8 cellular contexts compared by ENCODE assay signal in genomic region chr6:30907758-30908591, GRCh38. TPM values are rescaled to one million over a fixed set of nuclear protein-coding genes. Genes with fewer than 3 reads are reported as not detected.
DNase-seq lines count a peak whose midpoint lies in the region; ATAC-seq and TF ChIP-seq lines count a peak whose summit lies in the region.

Gene GTF2H4, plus strand, starts transcription at chr6:30908207.

- H3K9me3 ChIP-seq in OCI-LY7 (ENCODE audit: low read length) = no peaks in the 10 kb centered on the region

- no peaks in the 10 kb centered on the region for H4K20me1 ChIP-seq in OCI-LY7 (ENCODE audit: insufficient read depth, low read length)

- peaks cover 17% of the 10 kb centered on the region for H3K4me1 ChIP-seq in OCI-LY7 (ENCODE audit: insufficient read depth, low read length, poor library complexity, severe bottlenecking)

- H3K79me2 ChIP-seq in OCI-LY7 (ENCODE audit: insufficient read depth, low read depth, low read length) = peaks cover 11% of the 10 kb centered on the region; the same call in 1 of the 2 replicates

- H3K4me1 Mint-ChIP-seq in endothelial cell (ENCODE audit: unreplicated experiment) = peaks cover 11% of the 10 kb centered on the region

- H3K27ac ChIP-seq in OCI-LY7 (ENCODE audit: low read depth, low read length, poor library complexity, severe bottlenecking) = peak within 1 kb of the TSS; percentile 15

- no TSS peak for BruUV-seq in OCI-LY7 (replicated peaks; lab: Mats Ljungman, UMichigan)

- TF ChIP-seq CTCF in OCI-LY7 (conservative IDR thresholded peaks at IDR 0.05; ENCODE audit: low read length) = no peak
- no peak for TF ChIP-seq CTCF in endothelial cell (IDR thresholded peaks at IDR 0.05; ENCODE audit: unreplicated experiment)

- peak within 1 kb of the TSS; percentile 98 for H3K4me3 Mint-ChIP-seq in endothelial cell (ENCODE audit: unreplicated experiment)

- ATAC-seq in GM21526 (IDR thresholded peaks at IDR 0.05; ENCODE audit: low FRiP score, unreplicated experiment) = peak; percentile 84

- H3K36me3 Mint-ChIP-seq in endothelial cell (ENCODE audit: low read depth, unreplicated experiment) = peaks cover 20% of the 10 kb centered on the region

- POLR2A ChIA-PET in OCI-LY7 (lab: Charles Lee) = interaction anchor here (0.6 to 3.0 kb wide), 5 partner anchors 13 to 186 kb away, joined by 3 to 15 read pairs (median 3); no protein-coding TSS in a partner anchor

- H3K27ac Mint-ChIP-seq in endothelial cell (ENCODE audit: unreplicated experiment) = peak within 1 kb of the TSS; percentile 7

- no peaks in the 10 kb centered on the region for H3K9me2 ChIP-seq in OCI-LY7 (ENCODE audit: insufficient read depth, low read length)

- peak within 1 kb of the TSS; percentile 91 for H3K4me3 ChIP-seq in OCI-LY7 (ENCODE audit: low read depth, low read length, poor library complexity, severe bottlenecking)

- peak within 1 kb of the TSS; percentile 89 for H2AFZ ChIP-seq in OCI-LY7 (ENCODE audit: low read length)

- peak within 1 kb of the TSS; percentile 96 for H3K4me2 ChIP-seq in OCI-LY7 (ENCODE audit: low read length)

- peaks cover 30% of the 10 kb centered on the region; the same call in 1 of the 2 replicates for H3K36me3 ChIP-seq in OCI-LY7 (ENCODE audit: insufficient read depth, low read length)

- intact Hi-C loops in OCI-LY7 (cut with micrococcal nuclease; ENCODE audit: unreplicated experiment) = loop anchor here (5.0 kb wide), 1 partner anchor 351 kb away; the partner anchor contains the start of genes GNL1 and PRR3

- no peaks in the 10 kb centered on the region for H3K9me3 Mint-ChIP-seq in endothelial cell (ENCODE audit: unreplicated experiment)

- CTCF ChIA-PET in OCI-LY7 (lab: Charles Lee; ENCODE audit: unreplicated experiment) = no interaction called here

- peaks cover 1% of the 10 kb centered on the region for H3K27me3 Mint-ChIP-seq in endothelial cell (ENCODE audit: unreplicated experiment)

- DNase-seq in D341Med (ENCODE audit: low spot score) = peak; percentile 91
- peak; percentile 82 for DNase-seq in HuH-7.5 (ENCODE audit: low spot score)
- peak; percentile 98 for DNase-seq in OCI-LY7 (ENCODE audit: low spot score)
- DNase-seq in activated T-cell treated with anti-CD3 and anti-CD28 coated beads for 1 hour (ENCODE audit: low read depth) = peak; percentile 94
- peak; percentile 79 for DNase-seq in endothelial cell (ENCODE audit: low spot score)
- DNase-seq in midbrain (lab: John Stamatoyannopoulos, UW) = peak; percentile 98
- DNase-seq in stimulated activated CD8-positive, alpha-beta memory T cell treated with anti-CD3 and anti-CD28 coated beads, Interleukin-2, amount 100 ng/mL, for 1 hour (ENCODE audit: low read depth in 2 of 2) = peak; percentile 87 to 90

RNA-seq across cellular contexts. Expression of gene GTF2H4, which starts in this region (rescaled TPM):
- 30.5 and 38.4 TPM in 2 replicates for total RNA-seq in OCI-LY7 (2014; rRNA removed; shearing (Covaris generic))
- total RNA-seq in OCI-LY7 (2022) (45.8 and 48.7 TPM in 2 replicates), endothelial cell (ENCODE audit: unreplicated experiment) (47.6 TPM)

Comparison
In these comparisons a context has a peak if more than half of its experiments do, and no peak if none do; other contexts are left out.
1. Peak in every context shown above with its lines: DNase-seq, ATAC-seq, H3K4me3 ChIP-seq and H3K27ac ChIP-seq.